In the genomic region with DNA sequence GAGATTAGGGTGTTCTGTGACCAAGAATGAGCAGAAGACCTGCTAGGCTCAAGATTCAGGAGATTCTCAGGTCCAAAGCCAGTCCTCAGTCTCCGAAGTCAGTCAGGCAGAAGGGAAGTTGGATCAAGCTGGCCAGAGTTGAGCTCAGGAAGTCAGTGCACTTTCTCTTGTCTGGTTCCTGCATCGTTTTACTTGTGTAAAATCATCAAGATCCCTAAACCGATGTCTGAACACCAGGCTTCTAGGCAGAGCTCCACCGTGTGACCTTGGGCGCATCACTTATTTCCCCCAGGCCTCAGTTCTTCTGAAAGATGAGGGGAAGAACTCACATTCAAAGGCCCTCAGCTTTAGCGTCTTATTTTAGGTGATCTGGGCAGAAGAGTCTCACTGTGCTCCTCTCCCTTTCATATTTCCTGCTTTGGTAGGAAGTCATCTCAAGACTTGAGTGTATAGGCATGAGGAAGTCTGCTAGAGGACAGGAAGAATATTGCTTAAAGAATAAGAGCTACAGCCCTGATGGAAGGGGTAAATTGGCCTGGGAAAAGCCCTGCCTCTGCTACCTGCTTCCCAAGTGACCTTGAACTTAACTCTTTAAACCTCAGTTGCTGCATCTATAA, we compare ENCODE assay signal across 1 cellular context.
TF ChIP-seq lines count a peak whose summit lies in the region.

No MANE protein-coding gene starts in this region.

TF ChIP-seq in endothelial cell of umbilical vein, 7 proteins besides CTCF, POLR2A, EP300 and RAD21:
- TF ChIP-seq MYC (IDR thresholded peaks at IDR 0.05; ENCODE audit: low read depth, low read length) (no peak), EZH2 (IDR thresholded peaks at IDR 0.05; ENCODE audit: borderline replicate concordance, low read depth, low read length, severe bottlenecking) (no peak), GATA2 (IDR thresholded peaks at IDR 0.05; ENCODE audit: insufficient read depth, insufficient read length, low read depth, low read length) (no peak), POLR2AphosphoS5 (IDR thresholded peaks at IDR 0.05; ENCODE audit: insufficient read depth, low read depth, low read length) (no peak)
